ENCODE assay signal across 28 cellular contexts in the genomic region with DNA sequence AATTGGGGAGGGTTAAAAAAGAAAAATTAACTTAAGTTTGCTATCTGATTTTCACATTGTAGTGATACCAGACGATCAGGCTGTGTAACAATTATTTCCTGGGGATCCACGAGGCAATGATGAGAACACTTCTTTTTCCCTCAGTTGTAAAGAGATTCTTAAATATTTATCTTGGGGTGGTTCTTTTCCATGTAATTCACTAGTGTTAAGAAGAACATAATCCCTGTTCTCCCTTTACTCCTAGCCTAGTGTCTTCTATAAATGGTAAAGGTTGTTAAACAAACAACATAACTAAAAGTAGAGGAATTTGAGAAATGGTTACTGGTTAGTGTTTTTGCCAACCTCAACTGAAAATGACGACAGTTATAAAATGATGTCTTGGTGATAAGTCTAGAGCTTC. TPM values are rescaled to one million over a fixed set of nuclear protein-coding genes. Genes with fewer than 3 reads are reported as not detected.
DNase-seq lines count a peak whose midpoint lies in the region; ATAC-seq and TF ChIP-seq lines count a peak whose summit lies in the region.
"Had no signal": no experiment of that assay in that cellular context is flagged by ENCODE, and none has a peak within 500 bp of the region (broad histone marks: within the 10 kb centered on the region; RNA-seq: fewer than 3 reads in every experiment).

No MANE protein-coding gene starts in this region.

- H3K4me1 ChIP-seq in heart right ventricle, result peaks cover 0 to 30% (median 8%) of the 10 kb centered on the region in 9 donors
- no peaks in the 10 kb centered on the region for H3K4me1 ChIP-seq in KMS-11 (ENCODE audit: low read depth, poor library complexity, severe bottlenecking)
- peaks cover 11% of the 10 kb centered on the region for H3K4me1 ChIP-seq in endodermal cell (ENCODE audit: control insufficient read depth, insufficient read depth, low read length)
- H3K4me1 ChIP-seq in smooth muscle cell (ENCODE audit: low read depth), result peaks cover 4% of the 10 kb centered on the region
- peaks cover 0 to 24% (median 11%) of the 10 kb centered on the region in 3 donors for H3K4me1 ChIP-seq in gastroesophageal sphincter
- H3K4me1 ChIP-seq: parathyroid adenoma had no signal

- H3K27ac ChIP-seq in heart right ventricle (peak overlapping the region; percentile 33 to 96 (median 92)), KMS-11 (no peak overlapping the region), endodermal cell (ENCODE audit: low read depth, low read length) (no peak overlapping the region), smooth muscle cell (ENCODE audit: low read depth) (peak overlapping the region; percentile 95), gastroesophageal sphincter (no peak overlapping the region)
- H3K27ac ChIP-seq: C4-2B, dorsolateral prefrontal cortex, epithelial cell of prostate, parathyroid adenoma, vagina had no signal

- H4K20me1 ChIP-seq in KMS-11 (ENCODE audit: insufficient read depth) (no peaks in the 10 kb centered on the region), smooth muscle cell (ENCODE audit: low read depth) (peaks cover 56% of the 10 kb centered on the region)

- ATAC-seq in heart right ventricle (no peak), Right ventricle myocardium inferior (no peak), gastroesophageal sphincter (no peak)
- ATAC-seq in activated CD8-positive, alpha-beta T cell treated with anti-CD3 and anti-CD28 coated beads, Interleukin-2, amount 10 ng/mL, durations not matched to agents 7 days and 5 days, result no peak
- ATAC-seq: activated T-cell treated with anti-CD3 and anti-CD28 coated beads, Interleukin-2, amount 50 U/mL, for 4 hours; naive thymus-derived CD8-positive, alpha-beta T cell had no signal

- peak overlapping the region; percentile 26; the same call in 1 of the 2 replicates for H3K4me2 ChIP-seq in KMS-11
- H3K4me2 ChIP-seq in smooth muscle cell, result peak overlapping the region; percentile 86

- POLR2A ChIA-PET in activated CD8-positive, alpha-beta T cell treated with anti-CD3 and anti-CD28 coated beads, Interleukin-2, amount 10 ng/mL, durations not matched to agents 7 days and 5 days (lab: Charles Lee), result no interaction called here

- DNase-seq in heart right ventricle (no peak), Right ventricle myocardium inferior (ENCODE audit: missing footprints) (no peak), endodermal cell (no peak), smooth muscle cell (lab: John Stamatoyannopoulos, UW; ENCODE audit: unreplicated experiment) (no peak), NCI-H526 treated with DMSO at 0.1 percent for 48 hours (lab: John Stamatoyannopoulos, UW) (no peak)
- no peak for DNase-seq in activated CD8-positive, alpha-beta T cell treated with anti-CD3 and anti-CD28 coated beads, Interleukin-2, amount 10 ng/mL, durations not matched to agents 7 days and 5 days
- DNase-seq: activated naive CD4-positive, alpha-beta T cell treated with anti-CD3 and anti-CD28 coated beads for 36 hours; activated T-cell treated with anti-CD3 and anti-CD28 coated beads, Interleukin-2, amount 50 U/mL, for 4 hours; DMS153; dorsolateral prefrontal cortex; foreskin melanocyte; Kasumi-1; kidney glomerular epithelial cell; naive thymus-derived CD8-positive, alpha-beta T cell; NCI-H1048; NCI-H187; RPMI8226 had no signal

- H3K36me3 Mint-ChIP-seq in endodermal cell (ENCODE audit: low read depth), result peaks cover 9% of the 10 kb centered on the region
- H3K36me3 Mint-ChIP-seq in activated CD8-positive, alpha-beta T cell treated with anti-CD3 and anti-CD28 coated beads, Interleukin-2, amount 10 ng/mL, durations not matched to agents 7 days and 5 days (ENCODE audit: low read depth), result peaks cover 20% of the 10 kb centered on the region
- H3K36me3 Mint-ChIP-seq: memory B cell had no signal

- TF ChIP-seq POLR2A in gastroesophageal sphincter (IDR thresholded peaks at IDR 0.05), result no peak

- H2AFZ ChIP-seq in KMS-11 (ENCODE audit: low read depth), result no peak overlapping the region
- H2AFZ ChIP-seq in smooth muscle cell (ENCODE audit: low read depth), result no peak overlapping the region
- H2AFZ ChIP-seq: parathyroid adenoma had no signal

- H3K4me3 ChIP-seq in heart right ventricle (peak overlapping the region; percentile 52 to 86 (median 77)), KMS-11 (IDR thresholded peaks at IDR 0.05; ENCODE audit: insufficient read depth, low read depth, low read length) (no peak overlapping the region), endodermal cell (ENCODE audit: low read length) (peak overlapping the region; percentile 85), smooth muscle cell (peak overlapping the region; percentile 74), gastroesophageal sphincter (no peak overlapping the region)
- H3K4me3 ChIP-seq: vagina had no signal

- H3K27me3 ChIP-seq in heart right ventricle (peaks cover 0 to 100% (median 59%) of the 10 kb centered on the region in 7 donors), KMS-11 (ENCODE audit: insufficient read depth, low read depth) (no peaks in the 10 kb centered on the region), endodermal cell (ENCODE audit: control insufficient read depth, insufficient read depth, low read length, poor library complexity, severe bottlenecking) (peaks cover 87% of the 10 kb centered on the region), smooth muscle cell (ENCODE audit: low read depth) (peaks cover 10% of the 10 kb centered on the region), gastroesophageal sphincter (peaks cover 100% of the 10 kb centered on the region)

- peaks cover 72% of the 10 kb centered on the region for H3K4me1 Mint-ChIP-seq in endodermal cell
- H3K4me1 Mint-ChIP-seq in activated CD8-positive, alpha-beta T cell treated with anti-CD3 and anti-CD28 coated beads, Interleukin-2, amount 10 ng/mL, durations not matched to agents 7 days and 5 days (ENCODE audit: low read depth), result peaks cover 25% of the 10 kb centered on the region
- H3K4me1 Mint-ChIP-seq: central memory CD8-positive, alpha-beta T cell had no signal

- CTCF ChIA-PET in activated CD8-positive, alpha-beta T cell treated with anti-CD3 and anti-CD28 coated beads, Interleukin-2, amount 10 ng/mL, durations not matched to agents 7 days and 5 days (lab: Charles Lee), result no interaction called here

- WGBS in heart right ventricle, 2 donors, result 9 to 16% methylated on average over 3 of the region's 3 CpGs
- 7 to 25% methylated on average over 1 to 3 of the region's 3 CpGs for WGBS in endodermal cell (ENCODE audit: insufficient coverage in 1 of 2, insufficient read length in 1 of 2), 2 experiments
- 4% methylated on average over 3 of the region's 3 CpGs for WGBS in smooth muscle cell (ENCODE audit: low lambda C conversion rate)
- 9 to 17% methylated on average over 3 of the region's 3 CpGs for WGBS in gastroesophageal sphincter (ENCODE audit: low coverage in 1 of 2), 2 donors

- TF ChIP-seq CTCF in heart right ventricle (IDR thresholded peaks at IDR 0.05) (no peak), KMS-11 (conservative IDR thresholded peaks at IDR 0.05; ENCODE audit: low read depth, low read length) (no peak), endodermal cell (conservative IDR thresholded peaks at IDR 0.05) (no peak), smooth muscle cell (IDR thresholded peaks at IDR 0.05; ENCODE audit: borderline replicate concordance, insufficient read depth, poor library complexity, severe bottlenecking) (no peak), gastroesophageal sphincter (IDR thresholded peaks at IDR 0.05) (no peak)

- no peak overlapping the region for H3K9ac ChIP-seq in KMS-11
- H3K9ac ChIP-seq in endodermal cell (ENCODE audit: extremely low read depth, low read length, poor library complexity, severe bottlenecking), result peak overlapping the region; percentile 56
- H3K9ac ChIP-seq in smooth muscle cell (ENCODE audit: low read depth), result peak overlapping the region; percentile 85
- H3K9ac ChIP-seq: parathyroid adenoma had no signal

- no peaks in the 10 kb centered on the region for H3K9me3 Mint-ChIP-seq in endodermal cell
- H3K9me3 Mint-ChIP-seq in activated CD8-positive, alpha-beta T cell treated with anti-CD3 and anti-CD28 coated beads, Interleukin-2, amount 10 ng/mL, durations not matched to agents 7 days and 5 days (ENCODE audit: insufficient read depth), result peaks cover 10% of the 10 kb centered on the region
- H3K9me3 Mint-ChIP-seq: activated T-cell treated with anti-CD3 and anti-CD28 coated beads, Interleukin-2, amount 50 U/mL, for 4 hours; central memory CD8-positive, alpha-beta T cell had no signal

- H3K4me3 Mint-ChIP-seq in endodermal cell, result peak overlapping the region; percentile 92
- no peak overlapping the region for H3K4me3 Mint-ChIP-seq in activated CD8-positive, alpha-beta T cell treated with anti-CD3 and anti-CD28 coated beads, Interleukin-2, amount 10 ng/mL, durations not matched to agents 7 days and 5 days
- H3K4me3 Mint-ChIP-seq: memory B cell had no signal

- H3K27ac Mint-ChIP-seq in endodermal cell, result no peak overlapping the region
- H3K27ac Mint-ChIP-seq in activated CD8-positive, alpha-beta T cell treated with anti-CD3 and anti-CD28 coated beads, Interleukin-2, amount 10 ng/mL, durations not matched to agents 7 days and 5 days, result no peak overlapping the region
- H3K27ac Mint-ChIP-seq: activated naive CD4-positive, alpha-beta T cell treated with anti-CD3 and anti-CD28 coated beads for 36 hours; memory B cell had no signal

- H3K36me3 ChIP-seq in heart right ventricle (peaks cover 0 to 7% (median 0%) of the 10 kb centered on the region in 9 donors), KMS-11 (ENCODE audit: insufficient read depth) (no peaks in the 10 kb centered on the region), endodermal cell (ENCODE audit: control insufficient read depth, insufficient read depth, low read length) (peaks cover 6% of the 10 kb centered on the region), smooth muscle cell (ENCODE audit: low read depth) (no peaks in the 10 kb centered on the region), gastroesophageal sphincter (no peaks in the 10 kb centered on the region)
- H3K36me3 ChIP-seq: vagina had no signal

- H3K9me3 ChIP-seq in heart right ventricle, result no peaks in the 10 kb centered on the region
- no peaks in the 10 kb centered on the region for H3K9me3 ChIP-seq in endodermal cell (ENCODE audit: control insufficient read depth, low read length)
- no peaks in the 10 kb centered on the region for H3K9me3 ChIP-seq in smooth muscle cell (replicated peaks; ENCODE audit: low read depth)
- peaks cover 0 to 5% (median 0%) of the 10 kb centered on the region in 3 donors for H3K9me3 ChIP-seq in gastroesophageal sphincter
- H3K9me3 ChIP-seq: vagina had no signal

- intact Hi-C loops in heart right ventricle (cut with DNase I), result loop anchor here in 9 of 10 donors (5.0 to 10.0 kb wide), 9 partner anchors 80 to 282 kb away; no protein-coding TSS in a partner anchor
- intact Hi-C loops in Right ventricle myocardium inferior (cut with DNase I), result loop anchor here (2.0 kb wide), 3 partner anchors 122 to 266 kb away; no protein-coding TSS in a partner anchor

- H3K27me3 Mint-ChIP-seq in endodermal cell (ENCODE audit: insufficient read depth), result peaks cover 78% of the 10 kb centered on the region
- H3K27me3 Mint-ChIP-seq in activated CD8-positive, alpha-beta T cell treated with anti-CD3 and anti-CD28 coated beads, Interleukin-2, amount 10 ng/mL, durations not matched to agents 7 days and 5 days (ENCODE audit: low read depth), result peaks cover 85% of the 10 kb centered on the region

- H3K79me2 ChIP-seq in KMS-11 (ENCODE audit: insufficient read depth, low read depth) (no peaks in the 10 kb centered on the region), smooth muscle cell (ENCODE audit: low read depth) (peaks cover 98% of the 10 kb centered on the region)
- H3K79me2 ChIP-seq: parathyroid adenoma had no signal

- no peak for TF ChIP-seq EP300 in gastroesophageal sphincter (IDR thresholded peaks at IDR 0.05)

- H3F3A ChIP-seq in smooth muscle cell (ENCODE audit: low read depth), result peaks cover 5% of the 10 kb centered on the region

RNA-seq across cellular contexts. Expression of gene TBX20, which starts 1.3 kb away (rescaled TPM):
- total RNA-seq in heart right ventricle, result 100 to 1,000 TPM in 8 of 10 donors, 10 to 100 TPM in 2; 94.6 to 186 (median 114) TPM
- 1 to 10 TPM; 3.5 to 5.4 TPM for polyA plus RNA-seq in heart right ventricle
- total RNA-seq in Right ventricle myocardium inferior, result 138 TPM
- total RNA-seq in endodermal cell, result 10 to 100 TPM; 18.6 to 35.2 TPM
- 1.9 TPM for polyA plus RNA-seq in endodermal cell (2013, experiment 1 of 2)
- 2.3 TPM for polyA plus RNA-seq in endodermal cell (2013, experiment 2 of 2)
- 58.4 and 71.1 TPM in 2 replicates for total RNA-seq in smooth muscle cell
- polyA plus RNA-seq in smooth muscle cell, result 4.3 and 5.0 TPM in 2 replicates
- total RNA-seq in activated CD8-positive, alpha-beta T cell treated with anti-CD3 and anti-CD28 coated beads, Interleukin-2, amount 10 ng/mL, durations not matched to agents 7 days and 5 days, result not detected
- 1 to 10 TPM in 1 of 4 donors, under 1 TPM in 1, not detected in 2; 0.54 to 5.4 TPM for total RNA-seq in gastroesophageal sphincter
- total RNA-seq: activated CD8-positive, alpha-beta memory T cell treated with anti-CD3 and anti-CD28 coated beads for 36 hours; activated naive CD4-positive, alpha-beta T cell treated with anti-CD3 and anti-CD28 coated beads for 36 hours; dorsolateral prefrontal cortex; G401; naive thymus-derived CD8-positive, alpha-beta T cell; temporal lobe had no signal
- polyA plus RNA-seq: naive thymus-derived CD8-positive, alpha-beta T cell had no signal

Comparison
In these comparisons a context has a peak if more than half of its experiments do, and no peak if none do; other contexts are left out.
1. H3K27ac ChIP-seq: peak in heart right ventricle (10 of 10) and smooth muscle cell (single experiment); none in KMS-11 (single experiment), endodermal cell (single experiment) and gastroesophageal sphincter (0 of 4).
2. H3K4me3 ChIP-seq: peak in heart right ventricle (10 of 10), endodermal cell (single experiment) and smooth muscle cell (single experiment); none in KMS-11 (single experiment) and gastroesophageal sphincter (0 of 2).